ENCODE assay signal across 1 cellular context in genomic region chr1:224739997-224740687, GRCh38.
TF ChIP-seq lines count a peak whose summit lies in the region.

No MANE protein-coding gene starts in this region.

TF ChIP-seq in GM12878, 131 proteins besides CTCF, POLR2A, EP300 and RAD21 (continued from another document):
- TF ChIP-seq ZBTB40 (IDR thresholded peaks at IDR 0.05; ENCODE audit: borderline replicate concordance): no peak
- no peak for TF ChIP-seq MXI1 (IDR thresholded peaks at IDR 0.05; ENCODE audit: low read depth, low read length)
- TF ChIP-seq SPI1 (IDR thresholded peaks at IDR 0.05; ENCODE audit: borderline replicate concordance, insufficient read depth, low read depth, low read length): peak; percentile 69
- TF ChIP-seq SMC3 (IDR thresholded peaks at IDR 0.05; ENCODE audit: borderline replicate concordance, low read length): no peak
- peak; percentile 64 for TF ChIP-seq NFIC (IDR thresholded peaks at IDR 0.05; ENCODE audit: low read depth, low read length)
- 0 out of 2 replicates have a peak, but pooled peaks have one; percentile 31 for TF ChIP-seq POLR2AphosphoS2 (IDR thresholded peaks at IDR 0.05; ENCODE audit: low read depth, low read length)
- TF ChIP-seq JUNB (IDR thresholded peaks at IDR 0.05): peak; percentile 17; the same call in 1 of the 2 replicates
- 0 out of 2 replicates have a peak, but pooled peaks have one; percentile 50 for TF ChIP-seq TBL1XR1 (IDR thresholded peaks at IDR 0.05; ENCODE audit: low read depth, low read length)
- no peak for TF ChIP-seq BACH1 (IDR thresholded peaks at IDR 0.05; ENCODE audit: borderline replicate concordance)
- TF ChIP-seq E2F8 (IDR thresholded peaks at IDR 0.05; ENCODE audit: low read depth, partially characterized antibody): no peak
- TF ChIP-seq IRF3 (IDR thresholded peaks at IDR 0.05): no peak
- TF ChIP-seq SIX5 (IDR thresholded peaks at IDR 0.05; ENCODE audit: low read depth, low read length, severe bottlenecking): no peak
